ENCODE assay signal across 8 cellular contexts in the genomic region with DNA sequence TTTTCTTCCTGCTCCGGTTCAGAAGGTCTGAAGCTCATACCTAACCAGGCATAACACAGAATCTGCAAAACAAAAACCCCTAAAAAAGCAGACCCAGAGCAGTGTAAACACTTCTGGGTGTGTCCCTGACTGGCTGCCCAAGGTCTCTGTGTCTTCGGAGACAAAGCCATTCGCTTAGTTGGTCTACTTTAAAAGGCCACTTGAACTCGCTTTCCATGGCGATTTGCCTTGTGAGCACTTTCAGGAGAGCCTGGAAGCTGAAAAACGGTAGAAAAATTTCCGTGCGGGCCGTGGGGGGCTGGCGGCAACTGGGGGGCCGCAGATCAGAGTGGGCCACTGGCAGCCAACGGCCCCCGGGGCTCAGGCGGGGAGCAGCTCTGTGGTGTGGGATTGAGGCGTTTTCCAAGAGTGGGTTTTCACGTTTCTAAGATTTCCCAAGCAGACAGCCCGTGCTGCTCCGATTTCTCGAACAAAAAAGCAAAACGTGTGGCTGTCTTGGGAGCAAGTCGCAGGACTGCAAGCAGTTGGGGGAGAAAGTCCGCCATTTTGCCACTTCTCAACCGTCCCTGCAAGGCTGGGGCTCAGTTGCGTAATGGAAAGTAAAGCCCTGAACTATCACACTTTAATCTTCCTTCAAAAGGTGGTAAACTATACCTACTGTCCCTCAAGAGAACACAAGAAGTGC. TPM values are rescaled to one million over a fixed set of nuclear protein-coding genes. Genes with fewer than 3 reads are reported as not detected.
DNase-seq lines count a peak whose midpoint lies in the region; ATAC-seq and TF ChIP-seq lines count a peak whose summit lies in the region.

No MANE protein-coding gene starts in this region.

- ATAC-seq in GM18519 (IDR thresholded peaks at IDR 0.05; ENCODE audit: low FRiP score, unreplicated experiment) = no peak

- H3K27me3 ChIP-seq in HUES48 (ENCODE audit: control insufficient read depth, insufficient read depth, low read length) = no peaks in the 10 kb centered on the region
- H3K27me3 ChIP-seq in ascending aorta = no peaks in the 10 kb centered on the region

- peak overlapping the region; percentile 92 for H3K4me3 ChIP-seq in HUES48 (ENCODE audit: low read depth, low read length)
- H3K4me3 ChIP-seq in SK-N-MC = peak overlapping the region; percentile 89
- peak overlapping the region; percentile 62 to 67 for H3K4me3 ChIP-seq in ascending aorta

- intact Hi-C loops in ascending aorta (cut with DNase I) = loop anchor here (2.0 kb wide), 1 partner anchor 75 kb away; a partner anchor contains a TSS

- H3K4me1 ChIP-seq in HUES48 (ENCODE audit: control insufficient read depth, insufficient read depth, low read length) (peaks cover 25% of the 10 kb centered on the region), ascending aorta (peaks cover 26 to 36% of the 10 kb centered on the region in 2 donors)

- H3K27ac ChIP-seq in HUES48 (ENCODE audit: low read depth, low read length) = peak overlapping the region; percentile 99
- peak overlapping the region; percentile 99 for H3K27ac ChIP-seq in SK-N-MC
- peak overlapping the region; percentile 95 to 99 for H3K27ac ChIP-seq in ascending aorta

- peaks cover 34% of the 10 kb centered on the region for H3K36me3 ChIP-seq in HUES48 (ENCODE audit: control insufficient read depth, insufficient read depth, low read length)
- H3K36me3 ChIP-seq in SK-N-MC (ENCODE audit: insufficient read depth, low read length) = peaks cover 41% of the 10 kb centered on the region
- H3K36me3 ChIP-seq in ascending aorta = peaks cover 24 to 32% of the 10 kb centered on the region in 2 donors

- H3K9ac ChIP-seq in HUES48 (ENCODE audit: low read depth, low read length) (peak overlapping the region; percentile 99), SK-N-MC (ENCODE audit: insufficient read length) (peak overlapping the region; percentile 99)

- peak; percentile 85 for DNase-seq in CD1c-positive myeloid dendritic cell (ENCODE audit: extremely low spot score)
- DNase-seq in SK-N-MC (ENCODE audit: low read depth, low spot score) = no peak
- DNase-seq in ascending aorta (ENCODE audit: low spot score in 2 of 2) = peak in 1 of 2 donors; percentile 77
- peak; percentile 83 for DNase-seq in inferior parietal cortex (ENCODE audit: extremely low spot score)
- DNase-seq in stimulated activated CD4-positive, alpha-beta T cell treated with anti-CD3 and anti-CD28 coated beads, Interleukin-1b, Interleukin-23, amount 100 ng/mL, for 48 hours = peak; percentile 72
- DNase-seq in iPS-NIHi11 (ENCODE audit: low spot score) = no peak

- TF ChIP-seq CTCF in ascending aorta (IDR thresholded peaks at IDR 0.05) = no peak

- H3K9me3 ChIP-seq in HUES48 (ENCODE audit: control insufficient read depth, insufficient read depth, low read length) (no peaks in the 10 kb centered on the region), SK-N-MC (ENCODE audit: low read depth, low read length) (no peaks in the 10 kb centered on the region), ascending aorta (no peaks in the 10 kb centered on the region)

RNA-seq across cellular contexts. Expression of a gene that starts 0.7 kb away (rescaled TPM):
- total RNA-seq in ascending aorta = 8,553 TPM

RNA-seq across cellular contexts. Expression of a gene that starts 26.7 kb away (rescaled TPM):
- total RNA-seq in ascending aorta = 220 TPM

RNA-seq across cellular contexts. Expression of a gene that starts 60.0 kb away (rescaled TPM):
- 702 TPM for total RNA-seq in ascending aorta

Comparison
In these comparisons a context has a peak if more than half of its experiments do, and no peak if none do; other contexts are left out.
1. DNase-seq: peak in CD1c-positive myeloid dendritic cell (single experiment), inferior parietal cortex (single experiment) and stimulated activated CD4-positive, alpha-beta T cell treated with anti-CD3 and anti-CD28 coated beads, Interleukin-1b, Interleukin-23, amount 100 ng/mL, for 48 hours (single experiment); none in SK-N-MC (single experiment) and iPS-NIHi11 (single experiment).
2. Peak in every context shown above with its lines, with median percentiles within 50 percentile points of each other: H3K27ac ChIP-seq and H3K4me3 ChIP-seq.